17 cellular contexts compared by ENCODE assay signal in the genomic region with DNA sequence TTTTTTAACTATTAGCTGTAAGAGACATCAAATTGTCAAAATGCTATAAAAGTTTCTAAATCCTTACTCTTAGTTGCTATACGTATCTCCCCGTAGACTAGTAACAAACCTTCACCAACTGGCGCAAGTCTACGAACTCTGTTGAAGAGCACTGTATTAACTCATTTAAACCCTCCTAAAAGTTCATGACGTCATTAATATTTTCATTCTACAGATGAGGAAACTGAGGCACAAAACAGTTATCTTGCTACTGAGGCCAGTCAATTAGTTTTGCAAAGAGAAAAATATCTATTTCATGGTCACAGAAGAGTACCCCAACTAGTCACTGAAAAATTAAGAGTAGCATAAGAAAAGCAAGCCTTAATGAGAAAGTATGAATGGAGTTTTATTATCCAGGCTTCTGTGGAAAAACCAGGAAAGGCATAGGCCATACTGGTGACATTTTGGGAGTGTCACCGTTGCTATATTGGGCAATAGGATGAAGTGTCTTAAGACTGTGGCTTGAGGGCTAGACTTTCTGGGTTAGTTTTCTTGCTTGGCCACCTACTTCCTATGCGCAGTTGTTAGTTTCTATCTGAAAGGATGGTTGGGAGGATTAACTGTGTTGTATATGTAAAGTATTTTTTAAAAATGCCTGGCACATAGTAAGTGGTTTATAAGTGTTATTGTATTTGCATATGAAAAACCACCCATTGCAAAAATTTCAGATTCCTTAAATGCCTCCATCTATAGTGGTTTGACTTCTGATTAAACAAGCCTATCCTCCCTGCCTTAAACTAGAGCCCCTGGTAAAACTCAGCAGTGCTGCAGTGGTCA. TPM values are rescaled to one million over a fixed set of nuclear protein-coding genes. Genes with fewer than 3 reads are reported as not detected.
A peak's percentile ranks its signal among the peaks of the same experiment; 100 is the strongest.
DNase-seq lines count a peak whose midpoint lies in the region; ATAC-seq, FAIRE-seq and TF ChIP-seq lines count a peak whose summit lies in the region.
"Had no signal": no experiment of that assay in that cellular context is flagged by ENCODE, and none has a peak within 500 bp of the region (broad histone marks: within the 10 kb centered on the region; RNA-seq: fewer than 3 reads in every experiment).

No MANE protein-coding gene starts in this region.

- no peak for TF ChIP-seq POLR2A in HCT116 (IDR thresholded peaks at IDR 0.05; ENCODE audit: borderline replicate concordance, extremely low read depth, insufficient read depth, insufficient read length)
- TF ChIP-seq POLR2A in NB4 (IDR thresholded peaks at IDR 0.05; ENCODE audit: extremely low read depth, insufficient read length) = no peak
- no peak for TF ChIP-seq POLR2A in GM12878 (IDR thresholded peaks at IDR 0.05; ENCODE audit: low read depth, low read length)

- no peak for ATAC-seq in HCT116
- ATAC-seq in GM12878 = no peak
- ATAC-seq in GM19395 (IDR thresholded peaks at IDR 0.05; ENCODE audit: unreplicated experiment) = no peak
- ATAC-seq: left lobe of liver had no signal

- WGBS in GM12878 (ENCODE audit: insufficient coverage, insufficient replicate concordance, low lambda C conversion rate, missing lambda C conversion rate) = 52% methylated on average over 7 of the region's 7 CpGs

- H3K27ac ChIP-seq in HCT116 (ENCODE audit: low read depth, low read length) (no peak overlapping the region), GM12878 (ENCODE audit: control insufficient read depth, insufficient read depth) (no peak overlapping the region), osteoblast (ENCODE audit: low read depth, low read length) (no peak overlapping the region)
- H3K27ac ChIP-seq: ascending aorta had no signal

- H4K20me1 ChIP-seq in HCT116 (ENCODE audit: insufficient read depth) (no peaks in the 10 kb centered on the region), GM12878 (ENCODE audit: control insufficient read depth, insufficient read depth) (no peaks in the 10 kb centered on the region), osteoblast (ENCODE audit: insufficient read depth, low read length) (no peaks in the 10 kb centered on the region)

- no peak for TF ChIP-seq EP300 in GM12878 (IDR thresholded peaks at IDR 0.05; ENCODE audit: borderline replicate concordance in 1 of 2, control insufficient read depth in 1 of 2, low read depth in 2 of 2, low read length in 2 of 2)

- H3K9ac ChIP-seq in HCT116 (ENCODE audit: low read length) (no peak overlapping the region), GM12878 (ENCODE audit: control insufficient read depth, insufficient read depth, low read length) (no peak overlapping the region)

- H2AFZ ChIP-seq in HCT116 (ENCODE audit: low read depth, low read length, poor library complexity, severe bottlenecking) = peak overlapping the region; percentile 61
- H2AFZ ChIP-seq in GM12878 (ENCODE audit: control insufficient read depth, low read depth, low read length) = no peak overlapping the region
- H2AFZ ChIP-seq in osteoblast (ENCODE audit: low read length) = no peak overlapping the region

- SMC1A ChIA-PET in GM12878 (lab: Charles Lee; ENCODE audit: uncharacterized antibody, unreplicated experiment) = no interaction called here

- H3K4me3 ChIP-seq in HCT116 (replicated peaks in 1 of 2; ENCODE audit: low read depth in 1 of 2, low read length in 2 of 2) (no peak overlapping the region), NB4 (ENCODE audit: low read depth, low read length) (no peak overlapping the region), GM12878 (no peak overlapping the region), osteoblast (ENCODE audit: insufficient read depth, low read length) (no peak overlapping the region)
- H3K4me3 ChIP-seq: ascending aorta had no signal

- H3K27me3 ChIP-seq in HCT116 (ENCODE audit: insufficient read depth, low read length) = no peaks in the 10 kb centered on the region
- H3K27me3 ChIP-seq in GM12878 (replicated peaks in 1 of 2; ENCODE audit: control insufficient read depth in 2 of 2, insufficient read depth in 2 of 2, low read length in 1 of 2) = no peaks in the 10 kb centered on the region; a peak in 1 of 4 replicates
- no peaks in the 10 kb centered on the region for H3K27me3 ChIP-seq in osteoblast (ENCODE audit: insufficient read depth, low read length)
- H3K27me3 ChIP-seq: ascending aorta had no signal

- H3K4me2 ChIP-seq in HCT116 (ENCODE audit: low read length) = peak overlapping the region; percentile 49; the same call in 1 of the 2 replicates
- H3K4me2 ChIP-seq in GM12878 (ENCODE audit: control insufficient read depth, insufficient read depth) = no peak overlapping the region
- no peak overlapping the region for H3K4me2 ChIP-seq in osteoblast (ENCODE audit: insufficient read depth, low read length)

- H3K9me3 ChIP-seq in HCT116 (ENCODE audit: control insufficient read depth in 1 of 2, insufficient read depth in 1 of 2, low read depth in 1 of 2, low read length in 2 of 2) (no peaks in the 10 kb centered on the region), GM12878 (replicated peaks; ENCODE audit: control insufficient read depth, insufficient read depth, low read length) (no peaks in the 10 kb centered on the region), osteoblast (ENCODE audit: low read depth, low read length) (no peaks in the 10 kb centered on the region)
- H3K9me3 ChIP-seq: ascending aorta, Caco-2 had no signal

- DNase-seq in HCT116 (ENCODE audit: low read depth, low spot score) (no peak), NB4 (ENCODE audit: low read depth) (peak; percentile 12), GM12878 (ENCODE audit: low read depth, low spot score) (no peak), osteoblast (ENCODE audit: insufficient read length, low spot score, missing footprints) (peak; percentile 91), G401 (ENCODE audit: low spot score) (no peak), T-helper 2 cell (no peak)
- no peak for DNase-seq in activated effector memory CD4-positive, alpha-beta T cell treated with Interleukin-2 at 50 U/mL for 16 hours
- DNase-seq: activated B cell treated with CpG ODN at 0.5 μM for 24 hours; activated T-cell treated with anti-CD3 and anti-CD28 coated beads, Interleukin-2, amount 50 U/mL, for 1 hour; midbrain; NCI-H774 had no signal

- CTCF ChIA-PET in HCT116 (lab: Charles Lee) (no interaction called here), GM12878 (lab: Yijun Ruan, JAX) (interaction anchor here (0.9 to 2.1 kb wide), 3 partner anchors 15 to 25 kb away, joined by 4 to 7 read pairs (median 5); no protein-coding TSS in a partner anchor)

- intact Hi-C loops in HCT116 (cut with micrococcal nuclease) = no loop called here
- intact Hi-C loops in GM12878 (cut with micrococcal nuclease; ENCODE audit: unreplicated experiment) = no loop called here

- peaks cover 7 to 16% of the 10 kb centered on the region in 2 experiments for H3K4me1 ChIP-seq in HCT116 (ENCODE audit: control insufficient read depth in 1 of 2, insufficient read depth in 2 of 2, low read length in 2 of 2)
- H3K4me1 ChIP-seq in GM12878 (ENCODE audit: control insufficient read depth, insufficient read depth, low read length) = no peaks in the 10 kb centered on the region
- peaks cover 38% of the 10 kb centered on the region for H3K4me1 ChIP-seq in osteoblast (ENCODE audit: insufficient read depth, low read length)
- H3K4me1 ChIP-seq: ascending aorta had no signal

- in situ Hi-C loops in GM12878 (cut with MboI) (no loop called here), G401 (cut with HindIII; ENCODE audit: low sequenced_read_pairs) (no loop called here)

- no peaks in the 10 kb centered on the region for H3K9me2 ChIP-seq in HCT116 (ENCODE audit: insufficient read depth)

- no peak for FAIRE-seq in GM12878 (lab: Jason Lieb, UNC)

- H3K79me2 ChIP-seq in HCT116 (ENCODE audit: insufficient read depth, low read length) = no peaks in the 10 kb centered on the region
- H3K79me2 ChIP-seq in GM12878 (ENCODE audit: control insufficient read depth, insufficient read depth, low read length) = no peaks in the 10 kb centered on the region
- H3K79me2 ChIP-seq in osteoblast (ENCODE audit: insufficient read depth, low read length) = no peaks in the 10 kb centered on the region

- TF ChIP-seq RAD21 in HCT116 (IDR thresholded peaks at IDR 0.05; ENCODE audit: low read depth) (no peak), GM12878 (IDR thresholded peaks at IDR 0.05; ENCODE audit: insufficient read depth, low read depth, low read length) (no peak)

- TF ChIP-seq CTCF in HCT116 (IDR thresholded peaks at IDR 0.05 in 2 of 3, conservative IDR thresholded peaks at IDR 0.05 in 1 of 3; ENCODE audit: borderline replicate concordance in 1 of 3, insufficient read depth in 1 of 3, low read depth in 2 of 3, low read length in 2 of 3) (no peak), NB4 (IDR thresholded peaks at IDR 0.05; ENCODE audit: low read depth, low read length) (no peak), GM12878 (IDR thresholded peaks at IDR 0.05 in 2 of 3, conservative IDR thresholded peaks at IDR 0.05 in 1 of 3; ENCODE audit: control insufficient read depth in 2 of 3, extremely low read depth in 1 of 3, insufficient read depth in 1 of 3, low read depth in 3 of 3, low read length in 3 of 3) (no peak), osteoblast (IDR thresholded peaks at IDR 0.05; ENCODE audit: extremely low read depth, low read depth, low read length) (no peak)

- RAD21 ChIA-PET in HCT116 (lab: Charles Lee; ENCODE audit: low non-redundant PET in 1 of 2, low total read pairs in 2 of 2, uncharacterized antibody in 2 of 2, unreplicated experiment in 2 of 2) = no interaction called here
- RAD21 ChIA-PET in GM12878 (lab: Charles Lee; ENCODE audit: unreplicated experiment) = no interaction called here

- no peaks in the 10 kb centered on the region for H3K36me3 ChIP-seq in HCT116 (ENCODE audit: control insufficient read depth in 1 of 2, insufficient read depth in 2 of 2, low read length in 2 of 2)
- no peaks in the 10 kb centered on the region for H3K36me3 ChIP-seq in GM12878 (ENCODE audit: control insufficient read depth in 2 of 2, insufficient read depth in 2 of 2, low read length in 1 of 2)
- H3K36me3 ChIP-seq in osteoblast (ENCODE audit: insufficient read depth, low read length) = no peaks in the 10 kb centered on the region
- H3K36me3 ChIP-seq: ascending aorta had no signal

- POLR2A ChIA-PET in HCT116 (lab: Charles Lee) = interaction anchor here (1.0 kb wide), 1 partner anchor 488 kb away, joined by 4 read pairs; no protein-coding TSS in a partner anchor
- POLR2A ChIA-PET in GM12878 (lab: Charles Lee) = no interaction called here

- BruUV-seq in HCT116 (replicated peaks; lab: Mats Ljungman, UMichigan) (no TSS peak), GM12878 (replicated peaks; lab: Mats Ljungman, UMichigan) (no TSS peak)

RNA-seq across cellular contexts. Expression of gene SYT14, which starts 52.4 kb away (rescaled TPM):
- total RNA-seq in HCT116 (2021; ENCODE audit: unreplicated experiment) (0.07 TPM), GM12878 (2014; rRNA removed) (not detected in 2 replicates), GM12878 (2014; rRNA removed; fragmentation: Illumina TruSeq; extraction: Trizol) (not detected in 2 replicates), GM12878 (2021) (not detected in 2 replicates), osteoblast (0.29 and 0.36 TPM in 2 replicates)
- not detected in 2 replicates for polyA plus RNA-seq in HCT116 (2012)
- not detected in 2 replicates for total RNA-seq in GM12878 (2013; cell fraction: nucleolus; rRNA removed)
- polyA plus RNA-seq in GM12878 (2011; ENCODE audit: low read depth) = not detected
- polyA plus RNA-seq in GM12878 (2011; rRNA removed) (not detected in 2 replicates), GM12878 (2014; fragmentation: Illumina TruSeq; extraction: Trizol) (not detected in 2 replicates), GM12878 (2014; fragmentation: Nextera tagmentation; extraction: Ambion mirVana) (under 1 TPM in 1 of 2 experiments, not detected in 1; under 0.01 TPM), GM12878 (2014; rRNA removed) (not detected in 2 replicates), GM12878 (2016; fragmentation: Nextera tagmentation; extraction: Ambion mirVana) (not detected)
- polyA plus RNA-seq in GM12878 (2011; cell fraction: cytosol; rRNA removed) = not detected in 2 replicates
- not detected in 2 replicates for polyA plus RNA-seq in GM12878 (2011; cell fraction: nucleus; rRNA removed)
- not detected in 2 replicates for polyA plus RNA-seq in GM12878 (2012)
- polyA minus RNA-seq in GM12878 (2011; rRNA and poly(A)+ RNA removed) = under 0.01 TPM in 1 of 2 replicates, not detected in the other
- not detected in 2 replicates for polyA minus RNA-seq in GM12878 (2011; cell fraction: cytosol; rRNA and poly(A)+ RNA removed)
- under 0.01 TPM in 1 of 2 replicates, not detected in the other for polyA minus RNA-seq in GM12878 (2011; cell fraction: nucleus; rRNA and poly(A)+ RNA removed)
- total RNA-seq in G401 (2014; rRNA removed; shearing (Covaris generic)) = 37.5 and 58.0 TPM in 2 replicates
- total RNA-seq: activated B cell treated with CpG ODN at 0.5 μM for 24 hours; activated CD8-positive, alpha-beta T cell treated with anti-CD3 and anti-CD28 coated beads, Interleukin-2, amount 10 ng/mL, durations not matched to agents 7 days and 5 days; activated naive CD4-positive, alpha-beta T cell treated with anti-CD3 and anti-CD28 coated beads for 36 hours; ascending aorta had no signal

RNA-seq across cellular contexts. Expression of gene UTP25, which starts 57.8 kb away (rescaled TPM):
- total RNA-seq in HCT116 (2021; ENCODE audit: unreplicated experiment) (12.7 TPM), GM12878 (2014; rRNA removed) (8.9 and 9.0 TPM in 2 replicates), GM12878 (2014; rRNA removed; fragmentation: Illumina TruSeq; extraction: Trizol) (10.2 and 10.6 TPM in 2 replicates), GM12878 (2021) (6.5 and 7.4 TPM in 2 replicates), osteoblast (22.1 and 24.5 TPM in 2 replicates)
- polyA plus RNA-seq in HCT116 (2012) = 3.9 and 5.1 TPM in 2 replicates
- total RNA-seq in GM12878 (2013; cell fraction: nucleolus; rRNA removed) = 35.9 and 38.6 TPM in 2 replicates
- polyA plus RNA-seq in GM12878 (2011; ENCODE audit: low read depth) = 2.9 TPM
- polyA plus RNA-seq in GM12878 (2011; rRNA removed) (13.3 and 14.8 TPM in 2 replicates), GM12878 (2014; fragmentation: Illumina TruSeq; extraction: Trizol) (9.4 and 10.8 TPM in 2 replicates), GM12878 (2014; fragmentation: Nextera tagmentation; extraction: Ambion mirVana) (1 to 10 TPM; 3.0 TPM), GM12878 (2014; rRNA removed) (5.0 and 6.2 TPM in 2 replicates), GM12878 (2016; fragmentation: Nextera tagmentation; extraction: Ambion mirVana) (1 to 10 TPM; 7.9 to 9.4 TPM)
- 7.4 TPM in 2 replicates for polyA plus RNA-seq in GM12878 (2011; cell fraction: cytosol; rRNA removed)
- 12.4 and 13.0 TPM in 2 replicates for polyA plus RNA-seq in GM12878 (2011; cell fraction: nucleus; rRNA removed)
- polyA plus RNA-seq in GM12878 (2012) = 3.9 and 4.5 TPM in 2 replicates
- 15.6 and 17.8 TPM in 2 replicates for polyA minus RNA-seq in GM12878 (2011; rRNA and poly(A)+ RNA removed)
- 3.8 and 3.9 TPM in 2 replicates for polyA minus RNA-seq in GM12878 (2011; cell fraction: cytosol; rRNA and poly(A)+ RNA removed)
- 17.8 and 22.8 TPM in 2 replicates for polyA minus RNA-seq in GM12878 (2011; cell fraction: nucleus; rRNA and poly(A)+ RNA removed)
- total RNA-seq in G401 (2014; rRNA removed; shearing (Covaris generic)) = 9.7 and 13.5 TPM in 2 replicates

Comparison
In these comparisons a context has a peak if more than half of its experiments do, and no peak if none do; other contexts are left out.
1. DNase-seq: peak in NB4 (single experiment) and osteoblast (single experiment); none in HCT116 (single experiment), GM12878 (single experiment), activated effector memory CD4-positive, alpha-beta T cell treated with Interleukin-2 at 50 U/mL for 16 hours (single experiment), G401 (single experiment) and T-helper 2 cell (0 of 5).
2. RNA of gene SYT14, which starts 52.4 kb away (total RNA-seq): 37.5 to 58.0 TPM in G401; 0.29 to 0.36 TPM in osteoblast, 0.07 TPM in HCT116 (single experiment) and not detected in GM12878; every median in the first group is over 10 times any median in the second.